In the genomic region with DNA sequence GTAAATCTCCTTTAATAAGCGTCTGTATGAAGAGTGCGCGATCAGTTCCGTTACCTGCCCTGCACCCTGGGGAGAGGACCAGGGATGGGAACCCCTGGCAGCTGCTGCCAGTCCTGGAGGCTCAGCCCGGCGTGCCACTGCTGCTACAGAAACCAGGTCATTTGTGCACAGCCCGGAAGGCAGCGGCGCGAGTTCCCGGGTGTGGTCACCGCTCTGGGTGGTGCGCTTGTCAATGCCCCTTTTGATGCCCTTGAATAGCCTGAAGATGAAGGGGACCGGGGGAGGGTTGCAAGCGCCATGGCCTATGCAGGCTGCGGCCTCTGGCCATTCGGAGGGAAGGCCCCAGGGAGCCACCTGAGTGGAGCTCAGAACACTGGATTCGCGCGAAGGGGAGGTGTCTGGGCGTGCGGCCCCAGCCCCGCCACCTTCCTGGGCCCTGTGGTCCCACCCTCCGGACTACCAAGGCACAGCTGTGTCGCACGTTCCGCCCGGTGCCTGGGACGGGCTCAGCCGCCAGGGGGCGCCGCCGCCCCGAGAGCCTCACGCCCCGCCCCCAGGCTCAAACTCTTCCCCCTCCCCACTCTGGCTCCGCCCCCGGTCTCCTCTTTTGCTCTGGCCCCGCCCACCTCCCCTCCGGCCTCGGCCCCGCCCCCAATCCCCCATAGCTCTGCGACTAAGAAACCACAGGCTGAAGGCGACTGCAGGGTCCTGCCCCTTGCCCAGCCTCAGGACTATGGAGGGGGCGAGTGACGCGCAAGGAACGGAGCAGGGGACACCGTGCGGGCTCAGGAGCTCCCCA, we compare ENCODE assay signal across 8 cellular contexts. TPM values are rescaled to one million over a fixed set of nuclear protein-coding genes. Genes with fewer than 3 reads are reported as not detected.
DNase-seq lines count a peak whose midpoint lies in the region; ATAC-seq and TF ChIP-seq lines count a peak whose summit lies in the region.

No MANE protein-coding gene starts in this region.

- H3K27ac Mint-ChIP-seq in CD4-positive, CD25-positive, alpha-beta regulatory T cell: peak overlapping the region in 1 of 3 donors; percentile 43

- H3K27ac ChIP-seq in CD4-positive, CD25-positive, alpha-beta regulatory T cell (ENCODE audit: insufficient read depth, low read length, poor library complexity, severe bottlenecking): no peak overlapping the region
- H3K27ac ChIP-seq in KMS-11: peak overlapping the region; percentile 65

- H3K4me3 ChIP-seq in CD4-positive, CD25-positive, alpha-beta regulatory T cell (ENCODE audit: low read depth, low read length): no peak overlapping the region
- H3K4me3 ChIP-seq in KMS-11 (IDR thresholded peaks at IDR 0.05; ENCODE audit: insufficient read depth, low read depth, low read length) (no peak overlapping the region), epithelial cell of proximal tubule (ENCODE audit: low read depth, low read length) (no peak overlapping the region), mucosa of descending colon (no peak overlapping the region)

- H3K4me2 ChIP-seq in KMS-11: peak overlapping the region; percentile 60

- H3K27me3 Mint-ChIP-seq in CD4-positive, CD25-positive, alpha-beta regulatory T cell: no peaks in the 10 kb centered on the region

- H3K79me2 ChIP-seq in KMS-11 (ENCODE audit: insufficient read depth, low read depth): no peaks in the 10 kb centered on the region

- H3K36me3 Mint-ChIP-seq in CD4-positive, CD25-positive, alpha-beta regulatory T cell: peaks cover 7% of the 10 kb centered on the region

- no peaks in the 10 kb centered on the region for H3K27me3 ChIP-seq in CD4-positive, CD25-positive, alpha-beta regulatory T cell (ENCODE audit: control insufficient read depth, insufficient read depth, low read length)
- no peaks in the 10 kb centered on the region for H3K27me3 ChIP-seq in KMS-11 (ENCODE audit: insufficient read depth, low read depth)

- H3K9ac ChIP-seq in KMS-11: peak overlapping the region; percentile 74; the same call in 1 of the 2 replicates

- no peaks in the 10 kb centered on the region for H4K20me1 ChIP-seq in KMS-11 (ENCODE audit: insufficient read depth)

- peak overlapping the region in 1 of 4 donors; percentile 16 for H3K4me3 Mint-ChIP-seq in CD4-positive, CD25-positive, alpha-beta regulatory T cell

- H3K9me3 ChIP-seq in CD4-positive, CD25-positive, alpha-beta regulatory T cell (ENCODE audit: control insufficient read depth in 2 of 2, low read length in 2 of 2): no peaks in the 10 kb centered on the region
- no peaks in the 10 kb centered on the region for H3K9me3 ChIP-seq in mucosa of descending colon

- peaks cover 22% of the 10 kb centered on the region for H3K36me3 ChIP-seq in CD4-positive, CD25-positive, alpha-beta regulatory T cell (ENCODE audit: control insufficient read depth, insufficient read depth, low read length)
- H3K36me3 ChIP-seq in KMS-11 (ENCODE audit: insufficient read depth) (no peaks in the 10 kb centered on the region), mucosa of descending colon (ENCODE audit: low read depth) (no peaks in the 10 kb centered on the region)

- ATAC-seq in CD4-positive, CD25-positive, alpha-beta regulatory T cell (ENCODE audit: low read depth in 2 of 2): peak; percentile 80 to 82
- ATAC-seq in mucosa of descending colon (peak; percentile 92), HG03039 (IDR thresholded peaks at IDR 0.05; ENCODE audit: unreplicated experiment) (no peak), GM21528 (IDR thresholded peaks at IDR 0.05; ENCODE audit: low FRiP score, unreplicated experiment) (no peak)

- DNase-seq in CD4-positive, CD25-positive, alpha-beta regulatory T cell: peak; percentile 53 to 67 (median 59)
- peak; percentile 47 for DNase-seq in activated CD8-positive, alpha-beta memory T cell treated with anti-CD3 and anti-CD28 coated beads, Interleukin-2, amount 50 U/mL, for 24 hours (ENCODE audit: extremely low read depth)
- DNase-seq in epithelial cell of proximal tubule (ENCODE audit: low read depth): no peak
- peak; percentile 78 to 87 (median 80) for DNase-seq in mucosa of descending colon
- peak; percentile 52 to 63 for DNase-seq in stimulated activated CD8-positive, alpha-beta memory T cell treated with anti-CD3 and anti-CD28 coated beads, Interleukin-4, amount 100 ng/mL, for 1 hour (ENCODE audit: low read depth in 2 of 2, low spot score in 1 of 2)

- intact Hi-C loops in mucosa of descending colon (cut with DNase I, micrococcal nuclease): no loop called here

- peaks cover 0 to 4% (median under 1%) of the 10 kb centered on the region in 4 donors for H3K4me1 Mint-ChIP-seq in CD4-positive, CD25-positive, alpha-beta regulatory T cell

- H2AFZ ChIP-seq in KMS-11 (ENCODE audit: low read depth): peak overlapping the region; percentile 41

- peaks cover 4% of the 10 kb centered on the region for H3K4me1 ChIP-seq in CD4-positive, CD25-positive, alpha-beta regulatory T cell (ENCODE audit: control insufficient read depth, insufficient read depth, low read length, poor library complexity, severe bottlenecking)
- H3K4me1 ChIP-seq in KMS-11 (ENCODE audit: low read depth, poor library complexity, severe bottlenecking): no peaks in the 10 kb centered on the region
- H3K4me1 ChIP-seq in mucosa of descending colon (ENCODE audit: low read depth): no peaks in the 10 kb centered on the region

- peak; percentile 38 for TF ChIP-seq CTCF in KMS-11 (conservative IDR thresholded peaks at IDR 0.05; ENCODE audit: low read depth, low read length)
- peak; percentile 43 for TF ChIP-seq CTCF in epithelial cell of proximal tubule (conservative IDR thresholded peaks at IDR 0.05; ENCODE audit: low read depth, low read length)
- TF ChIP-seq CTCF in mucosa of descending colon (IDR thresholded peaks at IDR 0.05): peak; percentile 36

- H3K9me3 Mint-ChIP-seq in CD4-positive, CD25-positive, alpha-beta regulatory T cell: no peaks in the 10 kb centered on the region

RNA-seq across cellular contexts. Expression of a gene that starts 16.5 kb away (rescaled TPM):
- total RNA-seq in CD4-positive, CD25-positive, alpha-beta regulatory T cell: 130 TPM
- 10 to 100 TPM; 36.3 to 51.9 (median 44.7) TPM for polyA plus RNA-seq in CD4-positive, CD25-positive, alpha-beta regulatory T cell
- total RNA-seq in epithelial cell of proximal tubule: 21.1 and 21.4 TPM in 2 replicates
- 10 to 100 TPM; 39.5 to 47.4 (median 45.2) TPM for total RNA-seq in mucosa of descending colon

Comparison
In these comparisons a context has a peak if more than half of its experiments do, and no peak if none do; other contexts are left out.
1. ATAC-seq: peak in CD4-positive, CD25-positive, alpha-beta regulatory T cell (2 of 2) and mucosa of descending colon (single experiment); none in HG03039 (single experiment) and GM21528 (single experiment).
2. Peak in every context shown above with its lines, with median percentiles within 50 percentile points of each other: CTCF ChIP-seq.